Comparison of ENCODE assay signal across 9 cellular contexts in the genomic region with DNA sequence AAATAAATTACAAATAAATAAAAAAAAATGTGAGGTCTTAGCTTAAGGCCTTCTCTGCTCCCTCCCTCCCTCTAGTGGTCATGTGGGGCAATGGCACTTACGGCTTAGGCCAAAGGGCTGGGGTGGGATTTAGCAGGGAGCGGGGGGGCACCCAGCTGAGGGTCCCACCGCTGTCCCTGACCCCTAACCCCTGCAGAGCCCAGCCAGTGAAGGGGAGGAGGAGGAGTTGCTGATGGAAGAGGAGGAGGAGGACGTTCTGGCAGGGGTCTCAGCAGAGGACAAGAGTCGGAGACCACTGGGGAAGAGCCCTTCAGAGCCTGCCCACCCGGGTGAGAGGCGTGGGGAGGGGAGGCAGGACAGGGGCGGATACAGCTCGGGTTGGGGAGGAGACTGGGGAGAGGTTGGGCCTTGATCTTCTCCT. TPM values are rescaled to one million over a fixed set of nuclear protein-coding genes. Genes with fewer than 3 reads are reported as not detected.
DNase-seq lines count a peak whose midpoint lies in the region; ATAC-seq and TF ChIP-seq lines count a peak whose summit lies in the region.
"Had no signal": no experiment of that assay in that cellular context is flagged by ENCODE, and none has a peak within 500 bp of the region (broad histone marks: within the 10 kb centered on the region; RNA-seq: fewer than 3 reads in every experiment).

No MANE protein-coding gene starts in this region.

- ATAC-seq in HG02938 (IDR thresholded peaks at IDR 0.05; ENCODE audit: unreplicated experiment) (no peak), HG02798 (IDR thresholded peaks at IDR 0.05; ENCODE audit: poor library complexity, unreplicated experiment) (no peak)

- no peaks in the 10 kb centered on the region for H3K9me3 Mint-ChIP-seq in activated naive CD8-positive, alpha-beta T cell treated with anti-CD3 and anti-CD28 coated beads for 36 hours

- CTCF ChIA-PET in RWPE1 (lab: Yijun Ruan, JAX), result interaction anchor here (0.7 to 2.0 kb wide), 9 partner anchors 8 to 119 kb away, joined by 3 to 10 read pairs (median 6); no protein-coding TSS in a partner anchor

- intact Hi-C loops in left ventricle myocardium inferior (cut with micrococcal nuclease), result no loop called here

- H3K27ac ChIP-seq in RWPE1 (peak overlapping the region; percentile 38), left ventricle myocardium inferior (replicated peaks) (no peak overlapping the region)

- peaks cover 3% of the 10 kb centered on the region for H3K36me3 Mint-ChIP-seq in activated naive CD8-positive, alpha-beta T cell treated with anti-CD3 and anti-CD28 coated beads for 36 hours

- peak; percentile 92 for TF ChIP-seq CTCF in BE2C (IDR thresholded peaks at IDR 0.05; ENCODE audit: low read depth, low read length)
- TF ChIP-seq CTCF in HFF-Myc (IDR thresholded peaks at IDR 0.05; ENCODE audit: low read depth, low read length, missing control alignments), result peak; percentile 77
- TF ChIP-seq CTCF in RWPE1 (conservative IDR thresholded peaks at IDR 0.05; ENCODE audit: low read depth), result peak; percentile 81
- TF ChIP-seq CTCF in left ventricle myocardium inferior (IDR thresholded peaks at IDR 0.05; ENCODE audit: borderline replicate concordance), result peak; percentile 89

- DNase-seq in BE2C (peak; percentile 68), HFF-Myc (ENCODE audit: extremely low read depth, low read depth) (no peak), RWPE1 (ENCODE audit: low spot score) (peak; percentile 36), left ventricle myocardium inferior (no peak)
- DNase-seq in activated naive CD8-positive, alpha-beta T cell treated with anti-CD3 and anti-CD28 coated beads for 36 hours, result peak; percentile 60
- DNase-seq in stimulated activated CD4-positive, alpha-beta T cell treated with anti-CD3 and anti-CD28 coated beads, Interleukin-12 subunit alpha, Interleukin-12 subunit beta, amount 100 ng/mL, for 48 hours (ENCODE audit: low read depth in 2 of 3, low spot score in 1 of 3), result peak in 2 of 3 donors; percentile 43 to 60

- H3K4me1 ChIP-seq in BE2C, result no peaks in the 10 kb centered on the region
- H3K4me1 ChIP-seq in left ventricle myocardium inferior, result peaks cover 7% of the 10 kb centered on the region
- H3K4me1 ChIP-seq: HAP-1 had no signal

- H3K27ac Mint-ChIP-seq in activated naive CD8-positive, alpha-beta T cell treated with anti-CD3 and anti-CD28 coated beads for 36 hours, result peak overlapping the region; percentile 70

- POLR2A ChIA-PET in RWPE1 (lab: Yijun Ruan, JAX; ENCODE audit: low non-redundant PET), result interaction anchor here (0.7 kb wide), 1 partner anchor 55 kb away, joined by 5 read pairs; no protein-coding TSS in a partner anchor

- H3K36me3 ChIP-seq in BE2C (peaks cover 11% of the 10 kb centered on the region), left ventricle myocardium inferior (peaks cover 7% of the 10 kb centered on the region)

- H3K9me3 ChIP-seq in BE2C (no peaks in the 10 kb centered on the region), left ventricle myocardium inferior (replicated peaks) (no peaks in the 10 kb centered on the region)
- H3K9me3 ChIP-seq: HAP-1 had no signal

- no peak overlapping the region for H3K4me3 Mint-ChIP-seq in activated naive CD8-positive, alpha-beta T cell treated with anti-CD3 and anti-CD28 coated beads for 36 hours

- H3K27me3 ChIP-seq in BE2C (no peaks in the 10 kb centered on the region), left ventricle myocardium inferior (ENCODE audit: low read depth) (no peaks in the 10 kb centered on the region)

- H3K4me1 Mint-ChIP-seq in activated naive CD8-positive, alpha-beta T cell treated with anti-CD3 and anti-CD28 coated beads for 36 hours, result no peaks in the 10 kb centered on the region

- H3K27me3 Mint-ChIP-seq in activated naive CD8-positive, alpha-beta T cell treated with anti-CD3 and anti-CD28 coated beads for 36 hours, result no peaks in the 10 kb centered on the region

- H3K4me3 ChIP-seq in BE2C (ENCODE audit: low read depth, low read length), result no peak overlapping the region
- no peak overlapping the region for H3K4me3 ChIP-seq in HFF-Myc (replicated peaks; ENCODE audit: low read depth, low read length)
- H3K4me3 ChIP-seq in left ventricle myocardium inferior, result no peak overlapping the region
- H3K4me3 ChIP-seq: HAP-1 had no signal

RNA-seq across cellular contexts. Expression of a gene that starts 9.3 kb away (rescaled TPM):
- polyA plus RNA-seq in BE2C (2012; ENCODE audit: insufficient read depth, insufficient read length, low read depth), result 43.6 TPM
- 10 to 100 TPM; 15.6 to 18.8 TPM for total RNA-seq in activated naive CD8-positive, alpha-beta T cell treated with anti-CD3 and anti-CD28 coated beads for 36 hours
- 19.2 TPM for total RNA-seq in left ventricle myocardium inferior

RNA-seq across cellular contexts. Expression of a gene that starts 14.1 kb away (rescaled TPM):
- polyA plus RNA-seq in BE2C (2012; ENCODE audit: insufficient read depth, insufficient read length, low read depth), result 1.5 TPM
- 10 to 100 TPM; 12.3 to 13.1 TPM for total RNA-seq in activated naive CD8-positive, alpha-beta T cell treated with anti-CD3 and anti-CD28 coated beads for 36 hours
- total RNA-seq in left ventricle myocardium inferior, result 2.6 TPM

RNA-seq across cellular contexts. Expression of a gene that starts 47.6 kb away (rescaled TPM):
- 132 TPM for polyA plus RNA-seq in BE2C (2012; ENCODE audit: insufficient read depth, insufficient read length, low read depth)
- total RNA-seq in activated naive CD8-positive, alpha-beta T cell treated with anti-CD3 and anti-CD28 coated beads for 36 hours, result 10 to 100 TPM; 40.3 to 41.1 TPM
- total RNA-seq in left ventricle myocardium inferior, result 18.6 TPM

RNA-seq across cellular contexts. Expression of a gene that starts 48.3 kb away (rescaled TPM):
- polyA plus RNA-seq in BE2C (2012; ENCODE audit: insufficient read depth, insufficient read length, low read depth), result 152 TPM
- 10 to 100 TPM; 21.0 to 21.3 TPM for total RNA-seq in activated naive CD8-positive, alpha-beta T cell treated with anti-CD3 and anti-CD28 coated beads for 36 hours
- not detected for total RNA-seq in left ventricle myocardium inferior

RNA-seq across cellular contexts. Expression of a gene that starts 49.7 kb away (rescaled TPM):
- 12.6 TPM for polyA plus RNA-seq in BE2C (2012; ENCODE audit: insufficient read depth, insufficient read length, low read depth)
- 10 to 100 TPM; 76.8 to 77.6 TPM for total RNA-seq in activated naive CD8-positive, alpha-beta T cell treated with anti-CD3 and anti-CD28 coated beads for 36 hours
- 5.1 TPM for total RNA-seq in left ventricle myocardium inferior

Comparison
In these comparisons a context has a peak if more than half of its experiments do, and no peak if none do; other contexts are left out.
1. DNase-seq: peak in BE2C (single experiment), RWPE1 (single experiment), activated naive CD8-positive, alpha-beta T cell treated with anti-CD3 and anti-CD28 coated beads for 36 hours (single experiment) and stimulated activated CD4-positive, alpha-beta T cell treated with anti-CD3 and anti-CD28 coated beads, Interleukin-12 subunit alpha, Interleukin-12 subunit beta, amount 100 ng/mL, for 48 hours (2 of 3); none in HFF-Myc (single experiment) and left ventricle myocardium inferior (single experiment).
2. Peak in every context shown above with its lines, with median percentiles within 50 percentile points of each other: CTCF ChIP-seq.